In genomic region chr5:40354171-40354570, GRCh38 we compare ENCODE assay signal across 27 cellular contexts.
"Had no signal": no experiment of that assay in that cellular context is flagged by ENCODE, and none has a peak within 500 bp of the region (broad histone marks: within the 10 kb centered on the region; RNA-seq: fewer than 3 reads in every experiment).

No MANE protein-coding gene starts in this region.

- H3K27ac Mint-ChIP-seq: memory B cell; naive thymus-derived CD4-positive, alpha-beta T cell; stimulated activated naive B cell treated with anti-CD40 and anti-IgM and Interleukin-4, amounts not matched to agents 10 μg/mL and 1 μg/mL and 100 μg/mL, for 72 hours had no signal

- FAIRE-seq: pancreas, small intestine had no signal

- H3K27me3 Mint-ChIP-seq: memory B cell; naive thymus-derived CD4-positive, alpha-beta T cell; natural killer cell treated with Interleukin-12 subunit alpha and Interleukin-12 subunit beta and Interleukin-15 and Interleukin-18, amount 100 ng/mL, for 72 hours; stimulated activated naive B cell treated with anti-CD40 and anti-IgM and Interleukin-4, amounts not matched to agents 10 μg/mL and 1 μg/mL and 100 μg/mL, for 72 hours had no signal

- ATAC-seq: mucosa of descending colon; naive thymus-derived CD4-positive, alpha-beta T cell; right cardiac atrium; stimulated activated naive B cell treated with anti-CD40 and anti-IgM and Interleukin-4, amounts not matched to agents 10 μg/mL and 1 μg/mL and 100 μg/mL, for 72 hours; stimulated activated naive CD8-positive, alpha-beta T cell treated with anti-CD3 and anti-CD28 coated beads, Interleukin-15, Interleukin-2, amounts not matched to agents 100 U/mL and 50 U/mL, for 24 hours had no signal

- H3K4me3 Mint-ChIP-seq: memory B cell; naive thymus-derived CD4-positive, alpha-beta T cell; natural killer cell treated with Interleukin-12 subunit alpha and Interleukin-12 subunit beta and Interleukin-15 and Interleukin-18, amount 100 ng/mL, for 72 hours; stimulated activated naive B cell treated with anti-CD40 and anti-IgM and Interleukin-4, amounts not matched to agents 10 μg/mL and 1 μg/mL and 100 μg/mL, for 72 hours had no signal

- DNase-seq: hypothalamus; immature natural killer cell; left ventricle myocardium inferior; midbrain; mucosa of descending colon; naive thymus-derived CD4-positive, alpha-beta T cell; nucleus accumbens; pancreas; right cardiac atrium; sigmoid colon; small intestine; stimulated activated CD4-positive, alpha-beta T cell treated with anti-CD3 and anti-CD28 coated beads, Interleukin-1b, Interleukin-23, amount 100 ng/mL, for 48 hours; stimulated activated CD4-positive, alpha-beta T cell treated with anti-CD3 and anti-CD28 coated beads, Interleukin-2, amount 100 ng/mL, for 48 hours; stimulated activated CD4-positive, alpha-beta T cell treated with anti-CD3 and anti-CD28 coated beads, Interleukin-4, amount 100 ng/mL, for 4 hours; stimulated activated CD8-positive, alpha-beta memory T cell treated with anti-CD3 and anti-CD28 coated beads, Interleukin-4, amount 100 ng/mL, for 48 hours; stimulated activated naive B cell treated with anti-CD40 and anti-IgM and Interleukin-4, amounts not matched to agents 10 μg/mL and 1 μg/mL and 100 μg/mL, for 72 hours; stimulated activated naive CD8-positive, alpha-beta T cell treated with anti-CD3 and anti-CD28 coated beads, Interleukin-15, Interleukin-2, amounts not matched to agents 100 U/mL and 50 U/mL, for 24 hours; stomach; testis; thyroid gland; transverse colon had no signal

- H3K4me1 Mint-ChIP-seq: memory B cell; stimulated activated naive B cell treated with anti-CD40 and anti-IgM and Interleukin-4, amounts not matched to agents 10 μg/mL and 1 μg/mL and 100 μg/mL, for 72 hours had no signal

- H3K36me3 ChIP-seq: left ventricle myocardium inferior, pancreas, prostate gland, sigmoid colon, stomach, thyroid gland, transverse colon, upper lobe of left lung, vagina had no signal

- H3K27ac ChIP-seq: left ventricle myocardium inferior, pancreas, prostate gland, sigmoid colon, stomach, testis, thyroid gland, transverse colon, upper lobe of left lung, vagina had no signal

- H3K4me1 ChIP-seq: left ventricle myocardium inferior, pancreas, prostate gland, testis, thyroid gland, transverse colon, vagina had no signal

- H3K9me3 ChIP-seq: pancreas, prostate gland, stomach, testis, thyroid gland, transverse colon, vagina had no signal

- H3K4me3 ChIP-seq: left ventricle myocardium inferior, lung, mucosa of descending colon, pancreas, prostate gland, sigmoid colon, stomach, testis, thyroid gland, transverse colon, upper lobe of left lung, vagina had no signal

- H3K27me3 ChIP-seq: pancreas, sigmoid colon, stomach, testis, thyroid gland, transverse colon, upper lobe of left lung, vagina had no signal
